ENCODE assay signal across 7 cellular contexts in genomic region chr18:51051105-51051712, GRCh38. TPM values are rescaled to one million over a fixed set of nuclear protein-coding genes. Genes with fewer than 3 reads are reported as not detected.
DNase-seq lines count a peak whose midpoint lies in the region; ATAC-seq and TF ChIP-seq lines count a peak whose summit lies in the region.

No MANE protein-coding gene starts in this region.

- in situ Hi-C loops in Panc1 (cut with HindIII; ENCODE audit: low pct_unique_long_range_greater_than_20kb, low sequenced_read_pairs): no loop called here

- H3K27ac Mint-ChIP-seq in memory B cell: peak overlapping the region; percentile 62

- ATAC-seq in GM21367 (IDR thresholded peaks at IDR 0.05; ENCODE audit: unreplicated experiment): peak; percentile 88
- ATAC-seq in Panc1: peak; percentile 88
- peak; percentile 92 for ATAC-seq in memory B cell (ENCODE audit: low read depth)

- H3K9me3 Mint-ChIP-seq in memory B cell: no peaks in the 10 kb centered on the region

- peaks cover 19% of the 10 kb centered on the region for H3K4me1 Mint-ChIP-seq in memory B cell

- intact Hi-C loops in Panc1 (cut with micrococcal nuclease; ENCODE audit: unreplicated experiment): loop anchor here (2.0 kb wide), 1 partner anchor 230 kb away; the partner anchor contains the start of gene MRO

- no peaks in the 10 kb centered on the region for H3K27me3 ChIP-seq in Panc1 (ENCODE audit: control insufficient read depth, insufficient read depth, low read length)

- H3K4me3 Mint-ChIP-seq in memory B cell: no peak overlapping the region

- no peaks in the 10 kb centered on the region for H3K4me1 ChIP-seq in Panc1 (ENCODE audit: control insufficient read depth, insufficient read depth, low read length)

- no peak overlapping the region for H3K4me3 ChIP-seq in Panc1 (ENCODE audit: low read depth in 2 of 2, low read length in 2 of 2)
- H3K4me3 ChIP-seq in choroid plexus epithelial cell (ENCODE audit: low read depth, low read length): no peak overlapping the region

- no peaks in the 10 kb centered on the region for H3K9me3 ChIP-seq in Panc1 (ENCODE audit: control insufficient read depth, insufficient read depth, low read depth, low read length)

- POLR2A ChIA-PET in Panc1 (lab: Charles Lee): no interaction called here

- no TSS peak for BruUV-seq in Panc1 (replicated peaks; lab: Mats Ljungman, UMichigan)

- H3K27ac ChIP-seq in Panc1 (ENCODE audit: low read length): no peak overlapping the region

- H3K27me3 Mint-ChIP-seq in memory B cell: no peaks in the 10 kb centered on the region

- H3K36me3 Mint-ChIP-seq in memory B cell: peaks cover 14% of the 10 kb centered on the region

- CTCF ChIA-PET in Panc1 (lab: Charles Lee): interaction anchor here (0.7 to 0.9 kb wide), 2 partner anchors 9 to 58 kb away, joined by 3 to 5 read pairs; no protein-coding TSS in a partner anchor

- TF ChIP-seq CTCF in Panc1 (IDR thresholded peaks at IDR 0.05) (peak; percentile 71), choroid plexus epithelial cell (conservative IDR thresholded peaks at IDR 0.05; ENCODE audit: low read depth, low read length) (peak; percentile 82)

- DNase-seq in GF-D8 (lab: John Stamatoyannopoulos, UW) (peak; percentile 23), HT1080 (ENCODE audit: low read depth) (peak; percentile 21), Panc1 (ENCODE audit: low read depth, low spot score) (no peak), choroid plexus epithelial cell (ENCODE audit: low read depth) (peak; percentile 79), memory B cell (ENCODE audit: low spot score in 2 of 2) (peak in 1 of 2 donors; percentile 42)
- no peak for DNase-seq in effector CD8-positive, alpha-beta T cell (lab: John Stamatoyannopoulos, UW)

- H3K36me3 ChIP-seq in Panc1 (ENCODE audit: control insufficient read depth, insufficient read depth, low read length): no peaks in the 10 kb centered on the region; the same call in 1 of the 2 replicates

RNA-seq across cellular contexts. Expression of gene SMAD4, which starts 21.2 kb away (rescaled TPM):
- total RNA-seq in HT1080 (2014; rRNA removed; shearing (Covaris generic)): 83.6 and 87.2 TPM in 2 replicates
- polyA plus RNA-seq in HT1080 (2015; cell fraction: cytosol; rRNA removed): 51.8 and 64.7 TPM in 2 replicates
- polyA plus RNA-seq in HT1080 (2015; cell fraction: nucleus; rRNA removed): 105 and 117 TPM in 2 replicates
- total RNA-seq in Panc1 (2021; ENCODE audit: unreplicated experiment): 61.3 TPM
- 32.9 TPM for polyA plus RNA-seq in Panc1 (2012; ENCODE audit: insufficient read length)

Comparison
In these comparisons a context has a peak if more than half of its experiments do, and no peak if none do; other contexts are left out.
1. DNase-seq: peak in GF-D8 (single experiment), HT1080 (single experiment) and choroid plexus epithelial cell (single experiment); none in Panc1 (single experiment) and effector CD8-positive, alpha-beta T cell (single experiment).
2. Peak in every context shown above with its lines, with median percentiles within 50 percentile points of each other: ATAC-seq.